ENCODE assay signal across 6 cellular contexts in genomic region chr1:107229711-107230110, GRCh38.
"Had no signal": no experiment of that assay in that cellular context is flagged by ENCODE, and none has a peak within 500 bp of the region (broad histone marks: within the 10 kb centered on the region; RNA-seq: fewer than 3 reads in every experiment).

No MANE protein-coding gene starts in this region.

- H3K27ac ChIP-seq: KMS-11 had no signal

- H3K9ac ChIP-seq: KMS-11 had no signal

- ATAC-seq: GM23338 had no signal

- H3K4me3 ChIP-seq: GM23338 had no signal

- H3K4me2 ChIP-seq: GM23338, KMS-11 had no signal

- DNase-seq: H9, HCEC 1CT, Karpas-422, KBM-7 had no signal
